19 cellular contexts compared by ENCODE assay signal in genomic region chr21:37059181-37059580, GRCh38. TPM values are rescaled to one million over a fixed set of nuclear protein-coding genes. Genes with fewer than 3 reads are reported as not detected.
DNase-seq lines count a peak whose midpoint lies in the region; TF ChIP-seq lines count a peak whose summit lies in the region.
"Had no signal": no experiment of that assay in that cellular context is flagged by ENCODE, and none has a peak within 500 bp of the region (broad histone marks: within the 10 kb centered on the region; RNA-seq: fewer than 3 reads in every experiment).

No MANE protein-coding gene starts in this region.

- no peak for TF ChIP-seq POLR2A in tibial nerve (IDR thresholded peaks at IDR 0.05)

- H3K4me3 ChIP-seq in BLaER1: no peak overlapping the region
- no peak overlapping the region for H3K4me3 ChIP-seq in OCI-LY1 (ENCODE audit: low read depth, low read length, poor library complexity, severe bottlenecking)
- no peak overlapping the region for H3K4me3 ChIP-seq in tibial nerve
- H3K4me3 ChIP-seq: PC-9 had no signal

- H3K4me2 ChIP-seq in BLaER1 (peak overlapping the region; percentile 11; the same call in 1 of the 2 replicates), OCI-LY1 (ENCODE audit: low read length) (no peak overlapping the region)
- H3K4me2 ChIP-seq: PC-9 had no signal

- H3K27ac Mint-ChIP-seq in glutamatergic neuron (ENCODE audit: unreplicated experiment) (peak overlapping the region; percentile 77), osteocyte (ENCODE audit: unreplicated experiment) (peak overlapping the region; percentile 25)
- H3K27ac Mint-ChIP-seq: B cell; CD4-positive, alpha-beta T cell had no signal

- 68 to 75% methylated on average over 5 of the region's 5 CpGs for WGBS in tibial nerve, 2 donors

- H3K4me1 Mint-ChIP-seq in glutamatergic neuron (ENCODE audit: low read depth, unreplicated experiment) (peaks cover 25% of the 10 kb centered on the region), osteocyte (ENCODE audit: unreplicated experiment) (peaks cover 31% of the 10 kb centered on the region)

- peaks cover 4% of the 10 kb centered on the region; the same call in 1 of the 2 replicates for H3F3A ChIP-seq in OCI-LY1 (ENCODE audit: insufficient read depth, low read length)

- H3K9ac ChIP-seq in BLaER1 (no peak overlapping the region), OCI-LY1 (ENCODE audit: low read length) (no peak overlapping the region)

- peaks cover 17% of the 10 kb centered on the region for H3K9me3 ChIP-seq in BLaER1
- no peaks in the 10 kb centered on the region for H3K9me3 ChIP-seq in OCI-LY1 (ENCODE audit: low read length)
- no peaks in the 10 kb centered on the region for H3K9me3 ChIP-seq in tibial nerve
- H3K9me3 ChIP-seq: Caco-2 had no signal

- no peaks in the 10 kb centered on the region for H4K20me1 ChIP-seq in BLaER1
- H4K20me1 ChIP-seq in OCI-LY1 (ENCODE audit: insufficient read depth, low read length): no peaks in the 10 kb centered on the region

- H3K4me1 ChIP-seq in BLaER1 (peaks cover 64% of the 10 kb centered on the region), OCI-LY1 (ENCODE audit: insufficient read depth, low read length, severe bottlenecking) (peaks cover 61% of the 10 kb centered on the region), tibial nerve (peaks cover 0 to 10% (median 7%) of the 10 kb centered on the region in 4 donors)

- no peak overlapping the region for H2AFZ ChIP-seq in OCI-LY1 (ENCODE audit: low read length)
- H2AFZ ChIP-seq: PC-9 had no signal

- H3K36me3 Mint-ChIP-seq in glutamatergic neuron (ENCODE audit: unreplicated experiment): peaks cover 4% of the 10 kb centered on the region
- H3K36me3 Mint-ChIP-seq in osteocyte (ENCODE audit: unreplicated experiment): no peaks in the 10 kb centered on the region

- TF ChIP-seq CTCF in OCI-LY1 (IDR thresholded peaks at IDR 0.05; ENCODE audit: low read length): no peak
- TF ChIP-seq CTCF in glutamatergic neuron (IDR thresholded peaks at IDR 0.05; ENCODE audit: partially characterized antibody, unreplicated experiment): no peak
- no peak for TF ChIP-seq CTCF in osteocyte (IDR thresholded peaks at IDR 0.05)
- no peak for TF ChIP-seq CTCF in tibial nerve (IDR thresholded peaks at IDR 0.05)

- H3K27ac ChIP-seq in BLaER1 (no peak overlapping the region), OCI-LY1 (ENCODE audit: low read depth, low read length, poor library complexity, severe bottlenecking) (peak overlapping the region; percentile 58), tibial nerve (no peak overlapping the region)
- H3K27ac ChIP-seq: PC-9 had no signal

- H3K9me2 ChIP-seq in OCI-LY1 (ENCODE audit: low read depth, low read length): no peaks in the 10 kb centered on the region

- H3K27me3 ChIP-seq in BLaER1 (no peaks in the 10 kb centered on the region), OCI-LY1 (ENCODE audit: insufficient read depth, low read length) (no peaks in the 10 kb centered on the region), tibial nerve (no peaks in the 10 kb centered on the region)

- CTCF ChIA-PET in HEK293T (lab: Yijun Ruan, JAX): no interaction called here

- no peaks in the 10 kb centered on the region for H3K79me2 ChIP-seq in OCI-LY1 (ENCODE audit: insufficient read depth, low read length)

- POLR2A ChIA-PET in HEK293T (lab: Yijun Ruan, JAX): no interaction called here

- H3K27me3 Mint-ChIP-seq in glutamatergic neuron (ENCODE audit: unreplicated experiment) (peaks cover 3% of the 10 kb centered on the region), osteocyte (ENCODE audit: unreplicated experiment) (peaks cover 6% of the 10 kb centered on the region)
- H3K27me3 Mint-ChIP-seq: B cell; CD4-positive, alpha-beta T cell had no signal

- H3K9me3 Mint-ChIP-seq in glutamatergic neuron (ENCODE audit: unreplicated experiment) (peaks cover 13% of the 10 kb centered on the region), osteocyte (ENCODE audit: unreplicated experiment) (no peaks in the 10 kb centered on the region)
- H3K9me3 Mint-ChIP-seq: CD4-positive, alpha-beta T cell had no signal

- H3K36me3 ChIP-seq in BLaER1: no peaks in the 10 kb centered on the region
- H3K36me3 ChIP-seq in OCI-LY1 (ENCODE audit: insufficient read depth, low read length): no peaks in the 10 kb centered on the region; the same call in 1 of the 2 replicates
- peaks cover 0 to under 1% (median 0%) of the 10 kb centered on the region in 3 donors for H3K36me3 ChIP-seq in tibial nerve

- TF ChIP-seq EP300 in tibial nerve (IDR thresholded peaks at IDR 0.05): no peak

- no peak for DNase-seq in glutamatergic neuron
- no peak for DNase-seq in osteocyte (ENCODE audit: extremely low spot score, unreplicated experiment)
- DNase-seq in hippocampal formation (lab: John Stamatoyannopoulos, UW): no peak
- no peak for DNase-seq in HEK293T (ENCODE audit: extremely low spot score)
- DNase-seq in tibial nerve (ENCODE audit: low spot score in 2 of 2): no peak
- DNase-seq in NCI-H510A (lab: John Stamatoyannopoulos, UW): no peak
- DNase-seq: 8988T; Caco-2; CD4-positive, alpha-beta T cell; H7; KG1; NCI-H187; NCI-H2107; NCI-H510A treated with DMSO at 0.1 percent for 48 hours; NCI-H82; PC-9 had no signal

- H3K4me3 Mint-ChIP-seq in glutamatergic neuron (ENCODE audit: unreplicated experiment) (no peak overlapping the region), osteocyte (ENCODE audit: unreplicated experiment) (no peak overlapping the region)
- H3K4me3 Mint-ChIP-seq: B cell; CD4-positive, alpha-beta T cell had no signal

TF ChIP-seq in HEK293T, 16 proteins besides CTCF, POLR2A, EP300 and RAD21:
- TF ChIP-seq HDGF (IDR thresholded peaks at IDR 0.05; ENCODE audit: borderline replicate concordance): no peak
- no peak for TF ChIP-seq L3MBTL2 (conservative IDR thresholded peaks at IDR 0.05)
- no peak for TF ChIP-seq LEF1 (IDR thresholded peaks at IDR 0.05; ENCODE audit: borderline replicate concordance)
- no peak for TF ChIP-seq FOXM1 (IDR thresholded peaks at IDR 0.05; ENCODE audit: borderline replicate concordance)
- TF ChIP-seq FOXK2 (IDR thresholded peaks at IDR 0.05): no peak
- no peak for TF ChIP-seq NFRKB (IDR thresholded peaks at IDR 0.05)
- no peak for TF ChIP-seq SUZ12 (IDR thresholded peaks at IDR 0.05)
- TF ChIP-seq CTBP1 (IDR thresholded peaks at IDR 0.05; ENCODE audit: borderline replicate concordance): no peak
- no peak for TF ChIP-seq PKNOX1 (IDR thresholded peaks at IDR 0.05)
- no peak for TF ChIP-seq ZNF384 (IDR thresholded peaks at IDR 0.05)
- TF ChIP-seq BHLHE40 (IDR thresholded peaks at IDR 0.05; ENCODE audit: borderline replicate concordance): no peak
- TF ChIP-seq ELF4 (IDR thresholded peaks at IDR 0.05): no peak
- no peak for TF ChIP-seq ARNT (IDR thresholded peaks at IDR 0.05)
- TF ChIP-seq FOXA1 (IDR thresholded peaks at IDR 0.05): no peak
- no peak for TF ChIP-seq TARDBP (IDR thresholded peaks at IDR 0.05)
- no peak for TF ChIP-seq SP1 (IDR thresholded peaks at IDR 0.05)
TF ChIP-seq in HEK293T: peak in this region for 0.

RNA-seq across cellular contexts. Expression of gene PIGP, which starts 13.7 kb away (rescaled TPM):
- total RNA-seq in glutamatergic neuron (ENCODE audit: unreplicated experiment) (17.6 TPM), osteocyte (16.0 and 19.7 TPM in 2 replicates), tibial nerve (10 to 100 TPM in 3 of 4 donors, 1 to 10 TPM in 1; 4.5 to 40.0 (median 26.5) TPM)

RNA-seq across cellular contexts. Expression of gene TTC3, which starts 13.9 kb away (rescaled TPM):
- total RNA-seq in glutamatergic neuron (ENCODE audit: unreplicated experiment) (235 TPM), osteocyte (242 and 252 TPM in 2 replicates), tibial nerve (100 to 1,000 TPM; 136 to 259 (median 158) TPM)

RNA-seq across cellular contexts. Expression of gene RIPPLY3, which starts 52.7 kb away (rescaled TPM):
- total RNA-seq in glutamatergic neuron (ENCODE audit: unreplicated experiment) (not detected), osteocyte (0.21 and 0.27 TPM in 2 replicates), tibial nerve (not detected)
- total RNA-seq: B cell; CD4-positive, alpha-beta T cell had no signal
